Comparison of ENCODE assay signal across 10 cellular contexts in genomic region chr16:73065617-73066313, GRCh38. TPM values are rescaled to one million over a fixed set of nuclear protein-coding genes. Genes with fewer than 3 reads are reported as not detected.
DNase-seq lines count a peak whose midpoint lies in the region; ATAC-seq and TF ChIP-seq lines count a peak whose summit lies in the region.
"Had no signal": no experiment of that assay in that cellular context is flagged by ENCODE, and none has a peak within 500 bp of the region (broad histone marks: within the 10 kb centered on the region; RNA-seq: fewer than 3 reads in every experiment).

No MANE protein-coding gene starts in this region.

- H3K27me3 ChIP-seq in ascending aorta (no peaks in the 10 kb centered on the region), gastroesophageal sphincter (peaks cover 54% of the 10 kb centered on the region), muscle layer of duodenum (ENCODE audit: low read depth, low read length) (peaks cover 38% of the 10 kb centered on the region), transverse colon (peaks cover 56% of the 10 kb centered on the region)

- H3K4me1 ChIP-seq in ascending aorta (peaks cover 16 to 50% of the 10 kb centered on the region in 2 donors), gastroesophageal sphincter (peaks cover 0 to 96% (median 31%) of the 10 kb centered on the region in 3 donors), muscle layer of duodenum (ENCODE audit: control insufficient read depth in 1 of 2, insufficient read depth in 2 of 2, low read length in 2 of 2) (peaks cover 8 to 44% of the 10 kb centered on the region in 2 donors), transverse colon (peaks cover 24 to 79% (median 49%) of the 10 kb centered on the region in 4 donors)

- TF ChIP-seq EP300 in gastroesophageal sphincter (IDR thresholded peaks at IDR 0.05) (no peak), transverse colon (IDR thresholded peaks at IDR 0.05; ENCODE audit: low read depth) (no peak)

- no peaks in the 10 kb centered on the region for H3K9me3 ChIP-seq in ascending aorta
- no peaks in the 10 kb centered on the region for H3K9me3 ChIP-seq in gastroesophageal sphincter
- H3K9me3 ChIP-seq in muscle layer of duodenum (ENCODE audit: control insufficient read depth in 1 of 2, low read length in 2 of 2) = no peaks in the 10 kb centered on the region
- no peaks in the 10 kb centered on the region for H3K9me3 ChIP-seq in transverse colon

- intact Hi-C loops in ascending aorta (cut with DNase I) = loop anchor here (2.0 to 5.0 kb wide), 2 partner anchors 13 to 77 kb away; no protein-coding TSS in a partner anchor
- intact Hi-C loops in transverse colon (cut with DNase I; ENCODE audit: low total_unique reads) = no loop called here

- H3K4me3 ChIP-seq in ascending aorta = peak overlapping the region; percentile 23 to 88
- H3K4me3 ChIP-seq in gastroesophageal sphincter = peak overlapping the region in 1 of 2 donors; percentile 41
- peak overlapping the region; percentile 37 to 45 for H3K4me3 ChIP-seq in muscle layer of duodenum (ENCODE audit: low read depth in 1 of 2, low read length in 2 of 2)
- peak overlapping the region in 3 of 4 donors; percentile 0 to 36 (median 13) for H3K4me3 ChIP-seq in transverse colon

- H3K27ac ChIP-seq in ascending aorta = peak overlapping the region; percentile 98 to 99
- H3K27ac ChIP-seq in gastroesophageal sphincter = peak overlapping the region in 3 of 4 donors; percentile 66 to 87 (median 79)
- no peak overlapping the region for H3K27ac ChIP-seq in muscle layer of duodenum (ENCODE audit: low read length)
- H3K27ac ChIP-seq in transverse colon = peak overlapping the region; percentile 5 to 82 (median 73)

- 23 to 31% methylated on average over 23 to 30 of the region's 43 CpGs for WGBS in gastroesophageal sphincter (ENCODE audit: low coverage in 1 of 2), 2 donors
- 16 to 44% methylated on average over 14 to 41 of the region's 43 CpGs for WGBS in transverse colon (ENCODE audit: low coverage in 1 of 2), 2 donors

- TF ChIP-seq POLR2A in gastroesophageal sphincter (IDR thresholded peaks at IDR 0.05) (peak in 1 of 2 donors; percentile 38), transverse colon (IDR thresholded peaks at IDR 0.05) (no peak)

- TF ChIP-seq CTCF in ascending aorta (IDR thresholded peaks at IDR 0.05) = no peak
- no peak for TF ChIP-seq CTCF in gastroesophageal sphincter (IDR thresholded peaks at IDR 0.05)
- no peak for TF ChIP-seq CTCF in transverse colon (IDR thresholded peaks at IDR 0.05)

- H3K36me3 ChIP-seq in ascending aorta (no peaks in the 10 kb centered on the region), gastroesophageal sphincter (no peaks in the 10 kb centered on the region), muscle layer of duodenum (ENCODE audit: control insufficient read depth in 1 of 2, insufficient read depth in 2 of 2, low read length in 2 of 2) (peaks cover 0 to 3% of the 10 kb centered on the region in 2 donors), transverse colon (no peaks in the 10 kb centered on the region)

- ATAC-seq in gastroesophageal sphincter (peak; percentile 32), GM21526 (IDR thresholded peaks at IDR 0.05; ENCODE audit: low FRiP score, unreplicated experiment) (no peak)

- in situ Hi-C loops in transverse colon (cut with MboI; ENCODE audit: low pct_ligation_motif_present in 1 of 4, low pct_unique_long_range_greater_than_20kb in 1 of 4, low sequenced_read_pairs in 3 of 4) = loop anchor here in 3 of 4 donors (5.0 to 25.0 kb wide), 3 partner anchors 107 to 403 kb away; no protein-coding TSS in a partner anchor

- DNase-seq in ascending aorta (ENCODE audit: low spot score in 2 of 2) (no peak), transverse colon (peak; percentile 39), 8988T (no peak)
- no peak for DNase-seq in stimulated activated naive CD4-positive, alpha-beta T cell treated with Interleukin-2 at 50 U/mL for 16 hours (lab: John Stamatoyannopoulos, UW)
- DNase-seq: activated T-cell treated with anti-CD3 and anti-CD28 coated beads, Interleukin-2, amount 50 U/mL, for 72 hours; effector CD8-positive, alpha-beta T cell; NCI-H748 treated with DMSO at 0.1 percent for 48 hours had no signal

RNA-seq across cellular contexts. Expression of gene ZFHX3, which starts 17.8 kb away (rescaled TPM):
- total RNA-seq in ascending aorta = 34.8 TPM
- total RNA-seq in gastroesophageal sphincter = 10 to 100 TPM; 24.0 to 47.1 (median 29.5) TPM
- total RNA-seq in transverse colon = 10 to 100 TPM; 12.3 to 23.7 (median 15.3) TPM
